8 cellular contexts compared by ENCODE assay signal in the genomic region with DNA sequence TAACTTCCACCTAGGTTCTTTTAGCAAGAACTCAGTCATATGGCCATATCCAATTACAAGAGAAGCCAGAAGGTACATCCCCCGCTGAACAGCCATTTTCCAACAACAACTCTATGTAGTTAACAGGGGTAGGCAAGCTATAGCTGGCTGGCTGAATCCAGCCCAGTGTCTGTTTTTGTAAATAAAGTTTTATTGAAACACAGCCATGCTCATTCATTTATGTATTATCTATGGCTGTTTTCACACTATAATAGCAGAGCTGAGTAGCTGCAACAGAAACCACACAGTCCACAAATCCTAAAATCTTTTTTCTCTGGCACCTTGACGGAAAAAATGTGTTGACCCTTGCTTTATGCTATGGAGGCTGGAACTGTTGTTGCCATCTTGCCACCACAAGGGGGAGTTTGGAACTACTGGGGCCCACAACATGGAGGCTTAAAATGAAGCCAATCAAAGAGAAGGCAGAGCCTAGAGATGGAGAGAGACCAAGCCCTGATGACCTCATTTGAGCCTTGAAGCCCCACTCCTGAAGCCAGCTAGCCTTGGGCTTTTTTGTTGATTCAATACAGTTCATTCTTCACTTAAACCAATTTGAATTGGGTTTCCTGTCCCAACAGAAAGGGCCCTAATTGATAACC. TPM values are rescaled to one million over a fixed set of nuclear protein-coding genes. Genes with fewer than 3 reads are reported as not detected.
DNase-seq lines count a peak whose midpoint lies in the region; ATAC-seq and TF ChIP-seq lines count a peak whose summit lies in the region.

No MANE protein-coding gene starts in this region.

- CTCF ChIA-PET in Caco-2 (lab: Charles Lee): interaction anchor here (1.4 to 2.1 kb wide), 3 partner anchors 20 to 81 kb away, joined by 4 to 6 read pairs (median 5); no protein-coding TSS in a partner anchor

- intact Hi-C loops in Caco-2 (cut with micrococcal nuclease; ENCODE audit: unreplicated experiment) (loop anchor here (1.0 kb wide), 3 partner anchors 52 to 72 kb away; no protein-coding TSS in a partner anchor), sigmoid colon (cut with DNase I) (no loop called here)

- H3K4me3 ChIP-seq in Caco-2 (ENCODE audit: low read depth, low read length) (no peak overlapping the region), sigmoid colon (no peak overlapping the region)

- no peak overlapping the region for H3K4me3 Mint-ChIP-seq in Caco-2 (ENCODE audit: unreplicated experiment)
- H3K4me3 Mint-ChIP-seq in activated naive CD8-positive, alpha-beta T cell treated with anti-CD3 and anti-CD28 coated beads for 36 hours: no peak overlapping the region

- peak; percentile 70 for ATAC-seq in GM18508 (IDR thresholded peaks at IDR 0.05; ENCODE audit: insufficient read depth, unreplicated experiment)
- ATAC-seq in HG02759 (IDR thresholded peaks at IDR 0.05; ENCODE audit: unreplicated experiment): peak; percentile 75
- ATAC-seq in left lobe of liver: peak; percentile 76

- no TSS peak for BruUV-seq in Caco-2 (replicated peaks; lab: Mats Ljungman, UMichigan)

- TF ChIP-seq CTCF in Caco-2 (IDR thresholded peaks at IDR 0.05; ENCODE audit: insufficient read depth in 1 of 2, low read depth in 1 of 2, low read length in 1 of 2, severe bottlenecking in 1 of 2, unreplicated experiment in 1 of 2) (peak; percentile 75 to 78), sigmoid colon (IDR thresholded peaks at IDR 0.05) (peak in 1 of 4 experiments; percentile 24)

- no peak for TF ChIP-seq POLR2A in sigmoid colon (IDR thresholded peaks at IDR 0.05)

- H3K4me1 ChIP-seq in Caco-2 (peaks cover 6% of the 10 kb centered on the region; the same call in 1 of the 2 replicates), sigmoid colon (peaks cover 0 to 1% (median 0%) of the 10 kb centered on the region in 4 donors)

- H3K36me3 ChIP-seq in Caco-2 (ENCODE audit: control insufficient read depth, insufficient read depth, low read length) (no peaks in the 10 kb centered on the region), sigmoid colon (no peaks in the 10 kb centered on the region)

- H3K4me1 Mint-ChIP-seq in Caco-2 (ENCODE audit: low read depth, unreplicated experiment): peaks cover 19% of the 10 kb centered on the region
- peaks cover 8% of the 10 kb centered on the region for H3K4me1 Mint-ChIP-seq in activated naive CD8-positive, alpha-beta T cell treated with anti-CD3 and anti-CD28 coated beads for 36 hours

- no peaks in the 10 kb centered on the region for H3K9me3 Mint-ChIP-seq in Caco-2 (ENCODE audit: unreplicated experiment)
- no peaks in the 10 kb centered on the region for H3K9me3 Mint-ChIP-seq in activated naive CD8-positive, alpha-beta T cell treated with anti-CD3 and anti-CD28 coated beads for 36 hours

- H3K27me3 ChIP-seq in Caco-2 (replicated peaks; ENCODE audit: control insufficient read depth, insufficient read depth, low read length): no peaks in the 10 kb centered on the region
- H3K27me3 ChIP-seq in sigmoid colon: no peaks in the 10 kb centered on the region

- H3K27me3 Mint-ChIP-seq in Caco-2 (ENCODE audit: insufficient read depth, unreplicated experiment): no peaks in the 10 kb centered on the region
- no peaks in the 10 kb centered on the region for H3K27me3 Mint-ChIP-seq in activated naive CD8-positive, alpha-beta T cell treated with anti-CD3 and anti-CD28 coated beads for 36 hours

- no peak overlapping the region for H3K27ac Mint-ChIP-seq in Caco-2 (ENCODE audit: unreplicated experiment)
- H3K27ac Mint-ChIP-seq in activated naive CD8-positive, alpha-beta T cell treated with anti-CD3 and anti-CD28 coated beads for 36 hours: no peak overlapping the region

- DNase-seq in Caco-2: peak; percentile 63 to 67
- DNase-seq in NAMALWA (ENCODE audit: low spot score): peak; percentile 85
- peak; percentile 27 for DNase-seq in activated naive CD8-positive, alpha-beta T cell treated with anti-CD3 and anti-CD28 coated beads for 36 hours
- no peak for DNase-seq in left lobe of liver (ENCODE audit: low spot score)
- no peak for DNase-seq in sigmoid colon
- DNase-seq in NCI-H2081 (lab: John Stamatoyannopoulos, UW): no peak

- no peak for TF ChIP-seq EP300 in sigmoid colon (IDR thresholded peaks at IDR 0.05)

- peaks cover 5% of the 10 kb centered on the region for H3K36me3 Mint-ChIP-seq in Caco-2 (ENCODE audit: insufficient read depth, unreplicated experiment)
- H3K36me3 Mint-ChIP-seq in activated naive CD8-positive, alpha-beta T cell treated with anti-CD3 and anti-CD28 coated beads for 36 hours: no peaks in the 10 kb centered on the region

- H3K27ac ChIP-seq in sigmoid colon: no peak overlapping the region

- H3K9me3 ChIP-seq in Caco-2 (no peaks in the 10 kb centered on the region), sigmoid colon (no peaks in the 10 kb centered on the region)

- POLR2A ChIA-PET in Caco-2 (lab: Charles Lee): no interaction called here

- 95 to 96% methylated on average over 2 of the region's 2 CpGs for WGBS in sigmoid colon, 2 donors

RNA-seq across cellular contexts. Expression of a gene that starts 33.3 kb away (rescaled TPM):
- total RNA-seq in Caco-2 (2022) (76.6 and 92.4 TPM in 2 replicates), left lobe of liver (18.7 TPM), sigmoid colon (10 to 100 TPM; 53.5 to 59.1 (median 56.5) TPM)
- 10 to 100 TPM; 90.2 to 96.5 TPM for total RNA-seq in activated naive CD8-positive, alpha-beta T cell treated with anti-CD3 and anti-CD28 coated beads for 36 hours
- polyA plus RNA-seq in sigmoid colon: 10 to 100 TPM; 37.5 to 55.6 (median 42.6) TPM

RNA-seq across cellular contexts. Expression of a gene that starts 51.2 kb away (rescaled TPM):
- 236 and 264 TPM in 2 replicates for total RNA-seq in Caco-2 (2022)
- total RNA-seq in activated naive CD8-positive, alpha-beta T cell treated with anti-CD3 and anti-CD28 coated beads for 36 hours: 10 to 100 TPM; 44.0 to 52.5 TPM
- total RNA-seq in left lobe of liver: 14.2 TPM
- total RNA-seq in sigmoid colon: 100 to 1,000 TPM in 2 of 4 donors, 10 to 100 TPM in 2; 29.6 to 145 (median 98.3) TPM
- 100 to 1,000 TPM in 1 of 3 donors, 10 to 100 TPM in 2; 45.8 to 106 (median 63.1) TPM for polyA plus RNA-seq in sigmoid colon

Comparison
In these comparisons a context has a peak if more than half of its experiments do, and no peak if none do; other contexts are left out.
1. DNase-seq: peak in Caco-2 (2 of 2), NAMALWA (single experiment) and activated naive CD8-positive, alpha-beta T cell treated with anti-CD3 and anti-CD28 coated beads for 36 hours (single experiment); none in left lobe of liver (single experiment), sigmoid colon (single experiment) and NCI-H2081 (0 of 2).
2. Peak in every context shown above with its lines, with median percentiles within 50 percentile points of each other: ATAC-seq.